1 cellular context compared by ENCODE assay signal in genomic region chr12:110281549-110282342, GRCh38.
TF ChIP-seq lines count a peak whose summit lies in the region.

No MANE protein-coding gene starts in this region.

TF ChIP-seq in H1, 55 proteins besides CTCF, POLR2A, EP300 and RAD21 (continued from another document):
- TF ChIP-seq, protein P1, sequence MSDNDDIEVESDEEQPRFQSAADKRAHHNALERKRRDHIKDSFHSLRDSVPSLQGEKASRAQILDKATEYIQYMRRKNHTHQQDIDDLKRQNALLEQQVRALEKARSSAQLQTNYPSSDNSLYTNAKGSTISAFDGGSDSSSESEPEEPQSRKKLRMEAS (IDR thresholded peaks at IDR 0.05) = peak; percentile 37; the same call in 1 of the 2 replicates
- peak; percentile 77 for TF ChIP-seq PHF8 (conservative IDR thresholded peaks at IDR 0.05; ENCODE audit: low read depth, low read length)
- no peak for TF ChIP-seq RXRA (IDR thresholded peaks at IDR 0.05; ENCODE audit: insufficient read depth, low read depth, low read length)
- TF ChIP-seq SAP30 (IDR thresholded peaks at IDR 0.05; ENCODE audit: insufficient read depth, insufficient replicate concordance, low read length) = peak; percentile 66
